In genomic region chr4:2075171-2075986, GRCh38 we compare ENCODE assay signal across 16 cellular contexts. TPM values are rescaled to one million over a fixed set of nuclear protein-coding genes. Genes with fewer than 3 reads are reported as not detected.
"Had no signal": no experiment of that assay in that cellular context is flagged by ENCODE, and none has a peak within 500 bp of the region (broad histone marks: within the 10 kb centered on the region; RNA-seq: fewer than 3 reads in every experiment).

No MANE protein-coding gene starts in this region.

- DNase-seq: activated CD4-positive, alpha-beta T cell treated with anti-CD3 and anti-CD28 coated beads for 1 hour; activated CD4-positive, alpha-beta T cell treated with anti-CD3 and anti-CD28 coated beads, Interleukin-2, amount 50 U/mL, for 4 hours; activated naive CD4-positive, alpha-beta T cell treated with anti-CD3 and anti-CD28 coated beads for 36 hours; activated naive CD8-positive, alpha-beta T cell treated with anti-CD3 and anti-CD28 coated beads, Interleukin-2, amount 50 U/mL, for 24 hours; cortex of kidney; effector CD4-positive, alpha-beta T cell; heart right ventricle; immature natural killer cell; mesenchymal stem cell; naive thymus-derived CD4-positive, alpha-beta T cell; stimulated activated naive B cell treated with anti-CD40 and anti-IgM and Interleukin-4, amounts not matched to agents 10 μg/mL and 1 μg/mL and 100 μg/mL, for 72 hours; uterus; WERI-Rb-1 had no signal

- H3K27me3 ChIP-seq: pancreas, tibial nerve, uterus had no signal

- H3K27ac ChIP-seq: esophagus muscularis mucosa, heart right ventricle, pancreas, tibial nerve, uterus, WERI-Rb-1 had no signal

- H3K4me3 ChIP-seq: esophagus muscularis mucosa, heart right ventricle, pancreas, tibial nerve, uterus had no signal

- ATAC-seq: activated naive CD8-positive, alpha-beta T cell treated with anti-CD3 and anti-CD28 coated beads, Interleukin-2, amount 50 U/mL, for 24 hours; naive thymus-derived CD4-positive, alpha-beta T cell; pancreas; stimulated activated naive B cell treated with anti-CD40 and anti-IgM and Interleukin-4, amounts not matched to agents 10 μg/mL and 1 μg/mL and 100 μg/mL, for 72 hours had no signal

- H3K9me3 ChIP-seq: esophagus muscularis mucosa, heart right ventricle, pancreas, tibial nerve, uterus had no signal

- H3K36me3 ChIP-seq: esophagus muscularis mucosa, heart right ventricle, pancreas, tibial nerve, uterus, WERI-Rb-1 had no signal

- H3K4me1 ChIP-seq: heart right ventricle, uterus had no signal

RNA-seq across cellular contexts. Expression of gene NAT8L, which starts 16.3 kb away (rescaled TPM):
- polyA plus RNA-seq: immature natural killer cell; naive thymus-derived CD4-positive, alpha-beta T cell had no signal
